35 cellular contexts compared by ENCODE assay signal in genomic region chr11:115017529-115017928, GRCh38.
"Had no signal": no experiment of that assay in that cellular context is flagged by ENCODE, and none has a peak within 500 bp of the region (broad histone marks: within the 10 kb centered on the region; RNA-seq: fewer than 3 reads in every experiment).

No MANE protein-coding gene starts in this region.

- H3K9me3 ChIP-seq: adrenal gland, body of pancreas had no signal

- H3K27ac ChIP-seq: adrenal gland, body of pancreas, brain microvascular endothelial cell, breast epithelium, VCaP had no signal

- FAIRE-seq: astrocyte, TTC549 had no signal

- H3K4me3 Mint-ChIP-seq: activated B cell treated with CpG ODN at 0.5 μM for 24 hours; activated CD4-positive, alpha-beta memory T cell treated with anti-CD3 and anti-CD28 coated beads for 36 hours; activated CD4-positive, alpha-beta T cell treated with anti-CD3 and anti-CD28 coated beads, Interleukin-2, amount 10 ng/mL, durations not matched to agents 24 days and 14 days; activated CD8-positive, alpha-beta T cell treated with anti-CD3 and anti-CD28 coated beads for 36 hours; activated naive CD8-positive, alpha-beta T cell treated with anti-CD3 and anti-CD28 coated beads for 36 hours; activated T-cell treated with anti-CD3 and anti-CD28 coated beads, Interleukin-2, amount 50 U/mL, for 4 hours; activated T-cell treated with anti-CD3 and anti-CD28 coated beads, Interleukin-2, amount 50 U/mL, for 72 hours; activated T-helper 1 cell treated with anti-CD3 and anti-CD28 coated beads, Interleukin-12 subunit alpha, Interleukin-12 subunit beta, Interleukin-2, Interleukin-4 antibody, amounts not matched to agents 30 ng/mL and 10 ng/mL and 1 ng/mL, durations not matched to agents 14 hours and 24 hours and 36 hours; activated T-helper 17 cell treated with anti-CD3 and anti-CD28 coated beads, Interleukin-2, amount 50 U/mL, for 72 hours; T-helper 1 cell treated with Interleukin-12 subunit alpha and Interleukin-12 subunit beta and Interleukin-4 antibody, amounts not matched to agents 30 μg/mL and 1 μg/mL, for 36 hours; T-helper 2 cell treated with Interferon-gamma antibody and Interleukin-4, amounts not matched to agents 5 μg/mL and 100 μg/mL, for 36 hours had no signal

- ATAC-seq: activated CD8-positive, alpha-beta T cell treated with anti-CD3 and anti-CD28 coated beads for 36 hours; activated naive CD4-positive, alpha-beta T cell treated with anti-CD3 and anti-CD28 coated beads, Interleukin-2, amount 50 U/mL, for 72 hours; activated T-cell treated with anti-CD3 and anti-CD28 coated beads, Interleukin-2, amount 50 U/mL, for 4 hours; activated T-cell treated with anti-CD3 and anti-CD28 coated beads, Interleukin-2, amount 50 U/mL, for 72 hours; activated T-helper 17 cell treated with anti-CD3 and anti-CD28 coated beads, Interleukin-2, amount 50 U/mL, for 72 hours; body of pancreas had no signal

- H3K4me1 Mint-ChIP-seq: activated B cell treated with CpG ODN at 0.5 μM for 24 hours; activated CD4-positive, alpha-beta T cell treated with anti-CD3 and anti-CD28 coated beads, Interleukin-2, amount 10 ng/mL, durations not matched to agents 24 days and 14 days; activated naive CD8-positive, alpha-beta T cell treated with anti-CD3 and anti-CD28 coated beads for 36 hours; activated T-helper 17 cell treated with anti-CD3 and anti-CD28 coated beads, Interleukin-2, amount 50 U/mL, for 72 hours had no signal

- H3K27me3 Mint-ChIP-seq: activated B cell treated with CpG ODN at 0.5 μM for 24 hours; activated CD4-positive, alpha-beta memory T cell treated with anti-CD3 and anti-CD28 coated beads for 36 hours; activated CD4-positive, alpha-beta T cell treated with anti-CD3 and anti-CD28 coated beads, Interleukin-2, amount 10 ng/mL, durations not matched to agents 24 days and 14 days; activated naive CD8-positive, alpha-beta T cell treated with anti-CD3 and anti-CD28 coated beads for 36 hours had no signal

- H3K4me3 ChIP-seq: adrenal gland, body of pancreas, breast epithelium had no signal

- DNase-seq: activated B cell treated with CpG ODN at 0.5 μM for 24 hours; activated CD4-positive, alpha-beta memory T cell treated with anti-CD3 and anti-CD28 coated beads for 36 hours; activated CD4-positive, alpha-beta T cell treated with anti-CD3 and anti-CD28 coated beads for 4 hours; activated CD4-positive, alpha-beta T cell treated with anti-CD3 and anti-CD28 coated beads, Interleukin-2, amount 10 ng/mL, durations not matched to agents 24 days and 14 days; activated CD4-positive, alpha-beta T cell treated with anti-CD3 and anti-CD28 coated beads, Interleukin-2, amount 50 U/mL, for 1 hour; activated CD4-positive, alpha-beta T cell treated with anti-CD3 and anti-CD28 coated beads, Interleukin-2, amount 50 U/mL, for 4 hours; activated CD4-positive, CD25-positive, alpha-beta regulatory T cell treated with anti-CD3 and anti-CD28 coated beads, Interleukin-2, amount 50 U/mL, for 72 hours; activated CD8-positive, alpha-beta memory T cell treated with anti-CD3 and anti-CD28 coated beads, Interleukin-2, amount 50 U/mL, for 4 hours; activated CD8-positive, alpha-beta T cell treated with anti-CD3 and anti-CD28 coated beads for 36 hours; activated effector memory CD4-positive, alpha-beta T cell treated with anti-CD3 and anti-CD28 coated beads, Interleukin-2, amount 50 U/mL, for 16 hours; activated gamma-delta T cell treated with Interleukin-2 at 50 U/mL for 16 hours; activated naive CD4-positive, alpha-beta T cell treated with Interleukin-2 at 50 U/mL for 16 hours; activated naive CD8-positive, alpha-beta T cell treated with anti-CD3 and anti-CD28 coated beads for 36 hours; activated T-cell treated with anti-CD3 and anti-CD28 coated beads for 4 hours; activated T-cell treated with anti-CD3 and anti-CD28 coated beads, Interleukin-2, amount 50 U/mL, for 1 hour; activated T-cell treated with anti-CD3 and anti-CD28 coated beads, Interleukin-2, amount 50 U/mL, for 4 hours; activated T-cell treated with anti-CD3 and anti-CD28 coated beads, Interleukin-2, amount 50 U/mL, for 72 hours; adrenal gland; amniotic stem cell; aorta; body of pancreas; brain microvascular endothelial cell; central memory CD4-positive, alpha-beta T cell; T-helper 1 cell; T-helper 2 cell; T-helper 9 cell had no signal

- H3K27ac Mint-ChIP-seq: activated B cell treated with CpG ODN at 0.5 μM for 24 hours; activated CD4-positive, alpha-beta memory T cell treated with anti-CD3 and anti-CD28 coated beads for 36 hours; activated CD4-positive, alpha-beta T cell treated with anti-CD3 and anti-CD28 coated beads, Interleukin-2, amount 10 ng/mL, durations not matched to agents 24 days and 14 days; activated CD8-positive, alpha-beta T cell treated with anti-CD3 and anti-CD28 coated beads for 36 hours; activated naive CD4-positive, alpha-beta T cell treated with anti-CD3 and anti-CD28 coated beads, Interleukin-2, amount 50 U/mL, for 72 hours; activated naive CD8-positive, alpha-beta T cell treated with anti-CD3 and anti-CD28 coated beads for 36 hours; activated T-cell treated with anti-CD3 and anti-CD28 coated beads, Interleukin-2, amount 50 U/mL, for 72 hours; activated T-helper 1 cell treated with anti-CD3 and anti-CD28 coated beads, Interleukin-12 subunit alpha, Interleukin-12 subunit beta, Interleukin-2, Interleukin-4 antibody, amounts not matched to agents 30 ng/mL and 10 ng/mL and 1 ng/mL, durations not matched to agents 14 hours and 24 hours and 36 hours; activated T-helper 17 cell treated with anti-CD3 and anti-CD28 coated beads, Interleukin-2, amount 50 U/mL, for 72 hours; T-helper 1 cell treated with Interleukin-12 subunit alpha and Interleukin-12 subunit beta and Interleukin-4 antibody, amounts not matched to agents 30 μg/mL and 1 μg/mL, for 36 hours; T-helper 2 cell treated with Interferon-gamma antibody and Interleukin-4, amounts not matched to agents 5 μg/mL and 100 μg/mL, for 36 hours had no signal

- H3K36me3 ChIP-seq: adrenal gland, brain microvascular endothelial cell, breast epithelium had no signal

- H3K4me1 ChIP-seq: adrenal gland, body of pancreas, breast epithelium had no signal
